In the genomic region with DNA sequence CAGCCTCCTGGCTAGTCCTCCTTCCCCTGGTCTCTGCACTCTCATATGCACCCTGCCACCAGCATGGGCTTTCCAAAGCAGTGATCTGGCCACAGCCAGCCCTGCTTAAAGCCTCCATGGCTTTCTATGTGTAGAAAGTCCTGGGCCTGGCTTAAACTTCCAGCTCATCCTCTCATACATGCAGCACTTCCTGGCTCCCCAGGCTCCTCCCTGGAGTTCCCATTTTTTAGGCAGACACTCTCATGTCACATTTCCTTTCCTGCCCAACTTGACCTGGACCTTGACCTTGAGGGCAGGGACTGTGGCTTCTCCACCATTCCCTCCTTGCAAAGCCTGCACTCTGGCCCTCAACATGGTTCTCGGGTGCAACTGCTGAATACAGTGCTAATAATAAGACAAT, we compare ENCODE assay signal across 3 cellular contexts.
TF ChIP-seq lines count a peak whose summit lies in the region.

No MANE protein-coding gene starts in this region.

TF ChIP-seq in liver, 16 proteins besides CTCF, POLR2A, EP300 and RAD21:
- TF ChIP-seq NR2F2 (IDR thresholded peaks at IDR 0.05) (peak; percentile 50), HNF4A (conservative IDR thresholded peaks at IDR 0.05) (no peak)

TF ChIP-seq in HepG2, 621 proteins besides CTCF, POLR2A, EP300 and RAD21:
- TF ChIP-seq, protein P1, sequence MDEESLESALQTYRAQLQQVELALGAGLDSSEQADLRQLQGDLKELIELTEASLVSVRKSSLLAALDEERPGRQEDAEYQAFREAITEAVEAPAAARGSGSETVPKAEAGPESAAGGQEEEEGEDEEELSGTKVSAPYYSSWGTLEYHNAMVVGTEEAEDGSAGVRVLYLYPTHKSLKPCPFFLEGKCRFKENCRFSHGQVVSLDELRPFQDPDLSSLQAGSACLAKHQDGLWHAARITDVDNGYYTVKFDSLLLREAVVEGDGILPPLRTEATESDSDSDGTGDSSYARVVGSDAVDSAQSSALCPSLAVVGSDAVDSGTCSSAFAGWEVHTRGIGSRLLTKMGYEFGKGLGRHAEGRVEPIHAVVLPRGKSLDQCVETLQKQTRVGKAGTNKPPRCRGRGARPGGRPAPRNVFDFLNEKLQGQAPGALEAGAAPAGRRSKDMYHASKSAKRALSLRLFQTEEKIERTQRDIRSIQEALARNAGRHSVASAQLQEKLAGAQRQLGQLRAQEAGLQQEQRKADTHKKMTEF (CRISPR knock-in tag; IDR thresholded peaks at IDR 0.05), result no peak
- TF ChIP-seq STAG1 (CRISPR knock-in tag; IDR thresholded peaks at IDR 0.05) (no peak), NCOA5 (CRISPR knock-in tag; IDR thresholded peaks at IDR 0.05) (no peak), BCL6 (CRISPR knock-in tag; IDR thresholded peaks at IDR 0.05) (no peak), ZNF343 (CRISPR knock-in tag; IDR thresholded peaks at IDR 0.05) (no peak), GTF3A (CRISPR knock-in tag; conservative IDR thresholded peaks at IDR 0.05) (no peak), ZNF883 (CRISPR knock-in tag; IDR thresholded peaks at IDR 0.05; ENCODE audit: not compliant biosample characterization) (no peak), XBP1 (CRISPR knock-in tag; IDR thresholded peaks at IDR 0.05) (no peak), ZNF792 (CRISPR knock-in tag; IDR thresholded peaks at IDR 0.05) (no peak), ZNF12 (CRISPR knock-in tag; IDR thresholded peaks at IDR 0.05) (no peak), ZNF598 (CRISPR knock-in tag; IDR thresholded peaks at IDR 0.05; ENCODE audit: borderline replicate concordance) (no peak), ZNF737 (CRISPR knock-in tag; IDR thresholded peaks at IDR 0.05; ENCODE audit: borderline replicate concordance) (no peak)
- TF ChIP-seq, protein P2, sequence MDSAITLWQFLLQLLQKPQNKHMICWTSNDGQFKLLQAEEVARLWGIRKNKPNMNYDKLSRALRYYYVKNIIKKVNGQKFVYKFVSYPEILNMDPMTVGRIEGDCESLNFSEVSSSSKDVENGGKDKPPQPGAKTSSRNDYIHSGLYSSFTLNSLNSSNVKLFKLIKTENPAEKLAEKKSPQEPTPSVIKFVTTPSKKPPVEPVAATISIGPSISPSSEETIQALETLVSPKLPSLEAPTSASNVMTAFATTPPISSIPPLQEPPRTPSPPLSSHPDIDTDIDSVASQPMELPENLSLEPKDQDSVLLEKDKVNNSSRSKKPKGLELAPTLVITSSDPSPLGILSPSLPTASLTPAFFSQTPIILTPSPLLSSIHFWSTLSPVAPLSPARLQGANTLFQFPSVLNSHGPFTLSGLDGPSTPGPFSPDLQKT (CRISPR knock-in tag; IDR thresholded peaks at IDR 0.05; ENCODE audit: borderline replicate concordance), result no peak
- TF ChIP-seq, protein P3, sequence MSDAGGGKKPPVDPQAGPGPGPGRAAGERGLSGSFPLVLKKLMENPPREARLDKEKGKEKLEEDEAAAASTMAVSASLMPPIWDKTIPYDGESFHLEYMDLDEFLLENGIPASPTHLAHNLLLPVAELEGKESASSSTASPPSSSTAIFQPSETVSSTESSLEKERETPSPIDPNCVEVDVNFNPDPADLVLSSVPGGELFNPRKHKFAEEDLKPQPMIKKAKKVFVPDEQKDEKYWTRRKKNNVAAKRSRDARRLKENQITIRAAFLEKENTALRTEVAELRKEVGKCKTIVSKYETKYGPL (CRISPR knock-in tag; IDR thresholded peaks at IDR 0.05), result no peak
- TF ChIP-seq, protein P4, sequence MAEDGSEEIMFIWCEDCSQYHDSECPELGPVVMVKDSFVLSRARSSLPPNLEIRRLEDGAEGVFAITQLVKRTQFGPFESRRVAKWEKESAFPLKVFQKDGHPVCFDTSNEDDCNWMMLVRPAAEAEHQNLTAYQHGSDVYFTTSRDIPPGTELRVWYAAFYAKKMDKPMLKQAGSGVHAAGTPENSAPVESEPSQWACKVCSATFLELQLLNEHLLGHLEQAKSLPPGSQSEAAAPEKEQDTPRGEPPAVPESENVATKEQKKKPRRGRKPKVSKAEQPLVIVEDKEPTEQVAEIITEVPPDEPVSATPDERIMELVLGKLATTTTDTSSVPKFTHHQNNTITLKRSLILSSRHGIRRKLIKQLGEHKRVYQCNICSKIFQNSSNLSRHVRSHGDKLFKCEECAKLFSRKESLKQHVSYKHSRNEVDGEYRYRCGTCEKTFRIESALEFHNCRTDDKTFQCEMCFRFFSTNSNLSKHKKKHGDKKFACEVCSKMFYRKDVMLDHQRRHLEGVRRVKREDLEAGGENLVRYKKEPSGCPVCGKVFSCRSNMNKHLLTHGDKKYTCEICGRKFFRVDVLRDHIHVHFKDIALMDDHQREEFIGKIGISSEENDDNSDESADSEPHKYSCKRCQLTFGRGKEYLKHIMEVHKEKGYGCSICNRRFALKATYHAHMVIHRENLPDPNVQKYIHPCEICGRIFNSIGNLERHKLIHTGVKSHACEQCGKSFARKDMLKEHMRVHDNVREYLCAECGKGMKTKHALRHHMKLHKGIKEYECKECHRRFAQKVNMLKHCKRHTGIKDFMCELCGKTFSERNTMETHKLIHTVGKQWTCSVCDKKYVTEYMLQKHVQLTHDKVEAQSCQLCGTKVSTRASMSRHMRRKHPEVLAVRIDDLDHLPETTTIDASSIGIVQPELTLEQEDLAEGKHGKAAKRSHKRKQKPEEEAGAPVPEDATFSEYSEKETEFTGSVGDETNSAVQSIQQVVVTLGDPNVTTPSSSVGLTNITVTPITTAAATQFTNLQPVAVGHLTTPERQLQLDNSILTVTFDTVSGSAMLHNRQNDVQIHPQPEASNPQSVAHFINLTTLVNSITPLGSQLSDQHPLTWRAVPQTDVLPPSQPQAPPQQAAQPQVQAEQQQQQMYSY (CRISPR knock-in tag; IDR thresholded peaks at IDR 0.05), result no peak

TF ChIP-seq in H1, 55 proteins besides CTCF, POLR2A, EP300 and RAD21:
- TF ChIP-seq KDM4A (IDR thresholded peaks at IDR 0.05; ENCODE audit: low read depth, low read length, severe bottlenecking) (no peak), SP1 (IDR thresholded peaks at IDR 0.05; ENCODE audit: low read depth, low read length) (no peak), TBP (IDR thresholded peaks at IDR 0.05; ENCODE audit: low read depth, low read length) (no peak), YY1 (IDR thresholded peaks at IDR 0.05; ENCODE audit: low read depth, low read length) (no peak), HDAC6 (IDR thresholded peaks at IDR 0.05; ENCODE audit: low read depth, low read length) (no peak), TAF7 (optimal IDR thresholded peaks at IDR 0.05; ENCODE audit: borderline replicate concordance, low read depth, low read length) (no peak), CREB1 (IDR thresholded peaks at IDR 0.05) (no peak), SIRT6 (IDR thresholded peaks at IDR 0.05; ENCODE audit: low read length) (no peak), BCL11A (IDR thresholded peaks at IDR 0.05; ENCODE audit: low read depth in 2 of 2, low read length in 2 of 2) (no peak), BRCA1 (IDR thresholded peaks at IDR 0.05; ENCODE audit: low read depth, low read length) (no peak), GABPA (IDR thresholded peaks at IDR 0.05; ENCODE audit: borderline replicate concordance, insufficient read depth, low read length) (no peak)
- TF ChIP-seq, protein P5, sequence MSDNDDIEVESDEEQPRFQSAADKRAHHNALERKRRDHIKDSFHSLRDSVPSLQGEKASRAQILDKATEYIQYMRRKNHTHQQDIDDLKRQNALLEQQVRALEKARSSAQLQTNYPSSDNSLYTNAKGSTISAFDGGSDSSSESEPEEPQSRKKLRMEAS (IDR thresholded peaks at IDR 0.05), result no peak
